6 cellular contexts compared by ENCODE assay signal in genomic region chr2:94594019-94594836, GRCh38.
A peak's percentile ranks its signal among the peaks of the same experiment; 100 is the strongest.
DNase-seq lines count a peak whose midpoint lies in the region; ATAC-seq and TF ChIP-seq lines count a peak whose summit lies in the region.
"Not testable (repeated sequence)": the region's sequence is repeated elsewhere in the genome, so short reads cannot be mapped to it uniquely, and the experiment has no call there.

No MANE protein-coding gene starts in this region.

- ATAC-seq in Right ventricle myocardium inferior, result not testable (repeated sequence)
- ATAC-seq in left lobe of liver, result peak; percentile 20

- not testable (repeated sequence) for H3K27me3 ChIP-seq in liver (ENCODE audit: control insufficient read depth in 4 of 4, insufficient read depth in 4 of 4, low read length in 3 of 4); osteoblast (ENCODE audit: insufficient read depth, low read length)

- not testable (repeated sequence) for H4K20me1 ChIP-seq in osteoblast (ENCODE audit: insufficient read depth, low read length)

- H3K27ac ChIP-seq in liver (ENCODE audit: low read depth in 1 of 2, low read length in 2 of 2), result peak overlapping the region; percentile 32 to 35
- H3K27ac ChIP-seq in osteoblast (ENCODE audit: low read depth, low read length), result not testable (repeated sequence)

- H3K9ac ChIP-seq in liver (ENCODE audit: low read depth in 1 of 2, low read length in 2 of 2), result not testable (repeated sequence)

- 42% methylated on average over 12 of the region's 12 CpGs for WGBS in liver

- H3K4me2 ChIP-seq in osteoblast (ENCODE audit: insufficient read depth, low read length), result not testable (repeated sequence)

- peak; percentile 82 for DNase-seq in DMS53 (lab: John Stamatoyannopoulos, UW)
- DNase-seq in HuH-7.5 (ENCODE audit: low spot score), result peak; percentile 3
- DNase-seq in Right ventricle myocardium inferior (ENCODE audit: missing footprints), result peak; percentile 67
- peak; percentile 82 for DNase-seq in left lobe of liver (ENCODE audit: low spot score)
- DNase-seq in osteoblast (ENCODE audit: insufficient read length, low spot score, missing footprints), result peak; percentile 4

- not testable (repeated sequence) for H3K36me3 ChIP-seq in liver (ENCODE audit: control insufficient read depth in 4 of 4, insufficient read depth in 3 of 4, low read depth in 1 of 4, low read length in 3 of 4); osteoblast (ENCODE audit: insufficient read depth, low read length)

- H3K4me1 ChIP-seq in liver (ENCODE audit: control insufficient read depth in 4 of 4, insufficient read depth in 4 of 4, low read length in 3 of 4), result peaks cover 0 to 30% (median 12%) of the 10 kb centered on the region in 4 donors
- not testable (repeated sequence) for H3K4me1 ChIP-seq in osteoblast (ENCODE audit: insufficient read depth, low read length)

- not testable (repeated sequence) for H3K79me2 ChIP-seq in osteoblast (ENCODE audit: insufficient read depth, low read length)

- intact Hi-C loops in Right ventricle myocardium inferior (cut with DNase I), result not testable (repeated sequence)

- TF ChIP-seq CTCF in liver (IDR thresholded peaks at IDR 0.05; ENCODE audit: low read depth, low read length, missing input control); osteoblast (IDR thresholded peaks at IDR 0.05; ENCODE audit: extremely low read depth, low read depth, low read length): not testable (repeated sequence)

- not testable (repeated sequence) for TF ChIP-seq RAD21 in liver (IDR thresholded peaks at IDR 0.05)

- H3K4me3 ChIP-seq in liver (ENCODE audit: low read depth in 1 of 3, low read length in 3 of 3); osteoblast (ENCODE audit: insufficient read depth, low read length): not testable (repeated sequence)

- H2AFZ ChIP-seq in osteoblast (ENCODE audit: low read length), result not testable (repeated sequence)

- H3K9me3 ChIP-seq in liver (ENCODE audit: control insufficient read depth in 4 of 4, low read length in 3 of 4); osteoblast (ENCODE audit: low read depth, low read length): not testable (repeated sequence)

TF ChIP-seq in liver, 16 proteins besides CTCF, POLR2A, EP300 and RAD21:
- TF ChIP-seq RXRA (IDR thresholded peaks at IDR 0.05) (peak; percentile 59 to 75), REST (IDR thresholded peaks at IDR 0.05) (peak; percentile 33), MAX (IDR thresholded peaks at IDR 0.05) (peak; percentile 15), FOXA1 (IDR thresholded peaks at IDR 0.05) (peak; percentile 31), HNF4A (conservative IDR thresholded peaks at IDR 0.05) (peak; percentile 57 to 58), JUND (IDR thresholded peaks at IDR 0.05) (peak in 1 of 2 donors; percentile 9), FOXA2 (IDR thresholded peaks at IDR 0.05) (peak; percentile 85), SP1 (IDR thresholded peaks at IDR 0.05) (peak; percentile 82), ATF3 (IDR thresholded peaks at IDR 0.05) (peak; percentile 20)

Comparison
In these comparisons a context has a peak if more than half of its experiments do, and no peak if none do; other contexts are left out.
1. DNase-seq: peak in every context shown above with its lines; median percentile 82 in DMS53; 82 in left lobe of liver; 67 in Right ventricle myocardium inferior; 4 in osteoblast; 3 in HuH-7.5.